ENCODE assay signal across 26 cellular contexts in genomic region chr10:90674461-90674860, GRCh38.
"Had no signal": no experiment of that assay in that cellular context is flagged by ENCODE, and none has a peak within 500 bp of the region (broad histone marks: within the 10 kb centered on the region; RNA-seq: fewer than 3 reads in every experiment).

No MANE protein-coding gene starts in this region.

- H3K27me3 Mint-ChIP-seq: dendritic cell treated with granulocyte-macrophage colony-stimulating factor and Interleukin-4, amounts not matched to agents 40 ng/mL and 50 ng/mL, for 4 days had no signal

- H3K4me3 ChIP-seq: cardiac muscle cell, esophagus squamous epithelium had no signal

- H3K4me3 Mint-ChIP-seq: dendritic cell treated with granulocyte-macrophage colony-stimulating factor and Interleukin-4, amounts not matched to agents 40 ng/mL and 50 ng/mL, for 4 days; nephron progenitor cell; type B pancreatic cell had no signal

- H3K27ac Mint-ChIP-seq: dendritic cell treated with granulocyte-macrophage colony-stimulating factor and Interleukin-4, amounts not matched to agents 40 ng/mL and 50 ng/mL, for 4 days; nephron progenitor cell; type B pancreatic cell had no signal

- ATAC-seq: left lobe of liver; stimulated activated naive CD8-positive, alpha-beta T cell treated with anti-CD3 and anti-CD28 coated beads, Interleukin-15, Interleukin-2, amounts not matched to agents 100 U/mL and 50 U/mL, for 24 hours had no signal

- H3K27me3 ChIP-seq: ascending aorta, cardiac muscle cell, esophagus squamous epithelium had no signal

- DNase-seq: activated CD4-positive, CD25-positive, alpha-beta regulatory T cell treated with anti-CD3 and anti-CD28 coated beads, Interleukin-2, amount 50 U/mL, for 72 hours; activated CD8-positive, alpha-beta memory T cell treated with anti-CD3 and anti-CD28 coated beads for 24 hours; activated CD8-positive, alpha-beta memory T cell treated with anti-CD3 and anti-CD28 coated beads, Interleukin-2, amount 50 U/mL, for 48 hours; activated effector memory CD4-positive, alpha-beta T cell treated with Interleukin-2 at 50 U/mL for 16 hours; activated naive CD4-positive, alpha-beta T cell treated with anti-CD3 and anti-CD28 coated beads, Interleukin-2, amount 50 U/mL, for 16 hours; activated T-cell treated with anti-CD3 and anti-CD28 coated beads, Interleukin-2, amount 50 U/mL, for 48 hours; effector CD8-positive, alpha-beta T cell; esophagus squamous epithelium; foreskin melanocyte; hypothalamus; kidney; nephron progenitor cell; nucleus accumbens; retina; stimulated activated CD4-positive, alpha-beta T cell treated with anti-CD3 and anti-CD28 coated beads, Interleukin-12 subunit alpha, Interleukin-12 subunit beta, amount 100 ng/mL, for 4 hours; stimulated activated CD4-positive, alpha-beta T cell treated with anti-CD3 and anti-CD28 coated beads, Interleukin-1b, Interleukin-23, amount 100 ng/mL, for 48 hours; stimulated activated naive CD8-positive, alpha-beta T cell treated with anti-CD3 and anti-CD28 coated beads, Interleukin-15, Interleukin-2, amounts not matched to agents 100 U/mL and 50 U/mL, for 24 hours; substantia nigra; T-helper 2 cell had no signal

- H3K9me3 ChIP-seq: ascending aorta, esophagus squamous epithelium had no signal

- H3K36me3 Mint-ChIP-seq: type B pancreatic cell had no signal

- H3K4me1 Mint-ChIP-seq: nephron progenitor cell had no signal

- FAIRE-seq: endothelial cell of umbilical vein, kidney had no signal

- H3K27ac ChIP-seq: cardiac muscle cell, esophagus squamous epithelium, VCaP had no signal

- H3K9me3 Mint-ChIP-seq: dendritic cell treated with granulocyte-macrophage colony-stimulating factor and Interleukin-4, amounts not matched to agents 40 ng/mL and 50 ng/mL, for 4 days; nephron progenitor cell; type B pancreatic cell had no signal

- H3K36me3 ChIP-seq: ascending aorta, cardiac muscle cell, esophagus squamous epithelium had no signal
